In genomic region chr2:119432882-119433522, GRCh38 we compare ENCODE assay signal across 13 cellular contexts. TPM values are rescaled to one million over a fixed set of nuclear protein-coding genes. Genes with fewer than 3 reads are reported as not detected.
DNase-seq lines count a peak whose midpoint lies in the region; ATAC-seq, FAIRE-seq and TF ChIP-seq lines count a peak whose summit lies in the region.
"Had no signal": no experiment of that assay in that cellular context is flagged by ENCODE, and none has a peak within 500 bp of the region (broad histone marks: within the 10 kb centered on the region; RNA-seq: fewer than 3 reads in every experiment).

No MANE protein-coding gene starts in this region.

- H3K36me3 Mint-ChIP-seq in activated CD4-positive, alpha-beta T cell treated with anti-CD3 and anti-CD28 coated beads, Interleukin-2, amount 10 ng/mL, durations not matched to agents 24 days and 14 days (ENCODE audit: low read depth), result no peaks in the 10 kb centered on the region
- H3K36me3 Mint-ChIP-seq: CD4-positive, CD25-positive, alpha-beta regulatory T cell had no signal

- no peak for TF ChIP-seq POLR2A in HCT116 (IDR thresholded peaks at IDR 0.05; ENCODE audit: borderline replicate concordance, extremely low read depth, insufficient read depth, insufficient read length)
- TF ChIP-seq POLR2A in H1 (IDR thresholded peaks at IDR 0.05; ENCODE audit: control extremely low read depth in 1 of 2, low read depth in 2 of 2, low read length in 2 of 2), result no peak
- TF ChIP-seq POLR2A in stomach (IDR thresholded peaks at IDR 0.05), result no peak

- no peaks in the 10 kb centered on the region for H3K79me2 ChIP-seq in HCT116 (ENCODE audit: insufficient read depth, low read length)
- no peaks in the 10 kb centered on the region; a peak in 1 of 4 replicates for H3K79me2 ChIP-seq in H1 (ENCODE audit: control insufficient read depth in 1 of 2, insufficient read depth in 2 of 2, low read length in 2 of 2)

- FAIRE-seq in H1 (lab: Jason Lieb, UNC), result no peak

- no peaks in the 10 kb centered on the region for H3K9me2 ChIP-seq in HCT116 (ENCODE audit: insufficient read depth)

- H3K79me1 ChIP-seq in H1 (ENCODE audit: low read depth, low read length) (0 out of 2 replicates have a peak, but pooled peaks cover 2% of the 10 kb centered on the region), mesenchymal stem cell (replicated peaks; ENCODE audit: low read length, poor library complexity, severe bottlenecking) (peaks cover 20% of the 10 kb centered on the region)

- H2BK5ac ChIP-seq in H1 (ENCODE audit: low read depth, low read length) (peak overlapping the region; percentile 93; the same call in 1 of the 2 replicates), mesenchymal stem cell (ENCODE audit: low read depth, low read length, poor library complexity, severe bottlenecking) (no peak overlapping the region)

- no peaks in the 10 kb centered on the region for H4K20me1 ChIP-seq in HCT116 (ENCODE audit: insufficient read depth)
- peaks cover 2% of the 10 kb centered on the region in 2 experiments for H4K20me1 ChIP-seq in H1 (replicated peaks in 1 of 2; ENCODE audit: control insufficient read depth in 1 of 2, insufficient read depth in 2 of 2, low read length in 2 of 2)

- no peak overlapping the region for H4K8ac ChIP-seq in H1 (ENCODE audit: extremely low read depth, insufficient read depth, low read length)
- H4K8ac ChIP-seq in mesenchymal stem cell (ENCODE audit: low read length), result no peak overlapping the region

- peaks cover 11% of the 10 kb centered on the region; the same call in 1 of the 2 replicates for H3K23me2 ChIP-seq in H1 (ENCODE audit: low read depth, low read length)

- no peak for DNase-seq in HCT116 (ENCODE audit: low read depth, low spot score)
- DNase-seq in H1 (ENCODE audit: low read depth in 1 of 2, low spot score in 2 of 2), result no peak
- DNase-seq in mesenchymal stem cell, result no peak
- no peak for DNase-seq in stomach
- no peak for DNase-seq in A172 (ENCODE audit: low spot score)
- no peak for DNase-seq in activated CD4-positive, alpha-beta T cell treated with anti-CD3 and anti-CD28 coated beads, Interleukin-2, amount 10 ng/mL, durations not matched to agents 24 days and 14 days
- DNase-seq: activated CD8-positive, alpha-beta memory T cell treated with anti-CD3 and anti-CD28 coated beads, Interleukin-2, amount 50 U/mL, for 48 hours; CD4-positive, CD25-positive, alpha-beta regulatory T cell; effector memory CD8-positive, alpha-beta T cell; NCI-H446; stimulated activated CD4-positive, alpha-beta T cell treated with anti-CD3 and anti-CD28 coated beads, Interleukin-12 subunit alpha, Interleukin-12 subunit beta, amount 100 ng/mL, for 4 hours had no signal

- 72% methylated on average over 16 of the region's 17 CpGs; no CpG with 5 or more reads in 1 of the 2 experiments for WGBS in H1 (ENCODE audit: extremely low coverage in 1 of 2, insufficient coverage in 1 of 2, insufficient read length in 1 of 2, insufficient replicate concordance in 2 of 2, low coverage in 1 of 2, low lambda C conversion rate in 2 of 2, missing lambda C conversion rate in 1 of 2), 2 experiments
- 80% methylated on average over 15 of the region's 17 CpGs for WGBS in mesenchymal stem cell
- WGBS in stomach, 5 donors, result 86 to 92% (median 90%) methylated on average over 17 of the region's 17 CpGs

- peak overlapping the region; percentile 70 for H2AK5ac ChIP-seq in H1 (ENCODE audit: low read depth, low read length)
- peak overlapping the region; percentile 87 for H2AK5ac ChIP-seq in mesenchymal stem cell (ENCODE audit: low read length, severe bottlenecking)

- intact Hi-C loops in HCT116 (cut with micrococcal nuclease), result no loop called here
- intact Hi-C loops in stomach (cut with DNase I; ENCODE audit: low total_unique reads), result no loop called here
- intact Hi-C loops in activated CD4-positive, alpha-beta T cell treated with anti-CD3 and anti-CD28 coated beads, Interleukin-2, amount 10 ng/mL, durations not matched to agents 24 days and 14 days (cut with micrococcal nuclease), result no loop called here

- H3K36me3 ChIP-seq in HCT116 (ENCODE audit: control insufficient read depth in 1 of 2, insufficient read depth in 2 of 2, low read length in 2 of 2) (no peaks in the 10 kb centered on the region), H1 (ENCODE audit: control insufficient read depth in 2 of 4, insufficient read depth in 4 of 4, low read length in 3 of 4) (no peaks in the 10 kb centered on the region), mesenchymal stem cell (ENCODE audit: control insufficient read depth in 1 of 2, insufficient read depth in 2 of 2, low read depth in 1 of 2, low read length in 2 of 2) (peaks cover 0 to 16% of the 10 kb centered on the region in 2 experiments), stomach (peaks cover 0 to 15% (median 10%) of the 10 kb centered on the region in 4 donors)

- H3K27ac ChIP-seq in HCT116 (ENCODE audit: low read depth, low read length) (no peak overlapping the region), H1 (ENCODE audit: low read depth, low read length) (no peak overlapping the region), mesenchymal stem cell (ENCODE audit: low read length, poor library complexity, severe bottlenecking) (no peak overlapping the region), stomach (peak overlapping the region; percentile 76 to 91 (median 88))

- no peak overlapping the region for H3K14ac ChIP-seq in H1 (ENCODE audit: insufficient read length)
- no peak overlapping the region for H3K14ac ChIP-seq in mesenchymal stem cell (ENCODE audit: low read length in 2 of 2)

- CTCF ChIA-PET in HCT116 (lab: Charles Lee), result no interaction called here
- CTCF ChIA-PET in H1 (lab: Charles Lee; ENCODE audit: partially characterized antibody), result interaction anchor here (0.5 to 2.2 kb wide), 12 partner anchors 9 to 965 kb away, joined by 3 to 10 read pairs (median 3); no protein-coding TSS in a partner anchor

- H2BK15ac ChIP-seq in H1 (ENCODE audit: low read length) (no peak overlapping the region; the same call in 1 of the 2 replicates), mesenchymal stem cell (ENCODE audit: low read depth, poor library complexity, severe bottlenecking) (no peak overlapping the region)

- H3K4me2 ChIP-seq in HCT116 (ENCODE audit: low read length), result 0 out of 2 replicates have a peak overlapping the region, but pooled peaks have one; percentile 84
- H3K4me2 ChIP-seq in H1 (ENCODE audit: insufficient read depth in 1 of 2, low read depth in 2 of 2, low read length in 2 of 2), result peak overlapping the region; percentile 94 to 98
- H3K4me2 ChIP-seq in mesenchymal stem cell (ENCODE audit: low read length, poor library complexity, severe bottlenecking), result peak overlapping the region; percentile 78

- RAD21 ChIA-PET in HCT116 (lab: Charles Lee; ENCODE audit: low non-redundant PET in 1 of 2, low total read pairs in 2 of 2, uncharacterized antibody in 2 of 2, unreplicated experiment in 2 of 2), result no interaction called here

- H3K4me3 Mint-ChIP-seq in activated CD4-positive, alpha-beta T cell treated with anti-CD3 and anti-CD28 coated beads, Interleukin-2, amount 10 ng/mL, durations not matched to agents 24 days and 14 days, result no peak overlapping the region

- no peaks in the 10 kb centered on the region for H3K27me3 ChIP-seq in HCT116 (ENCODE audit: insufficient read depth, low read length)
- H3K27me3 ChIP-seq in H1 (replicated peaks in 1 of 4; ENCODE audit: control insufficient read depth in 3 of 4, extremely low read depth in 1 of 4, insufficient read depth in 3 of 4, low read length in 3 of 4), result peaks cover 0 to 14% (median 6%) of the 10 kb centered on the region in 4 experiments; a peak in 5 of 7 replicates
- H3K27me3 ChIP-seq in mesenchymal stem cell (ENCODE audit: control insufficient read depth in 1 of 2, insufficient read depth in 1 of 2, low read length in 2 of 2), result peaks cover 0 to 45% of the 10 kb centered on the region in 2 experiments
- H3K27me3 ChIP-seq in stomach, result peaks cover 0 to 24% (median 0%) of the 10 kb centered on the region in 3 donors

- TF ChIP-seq EP300 in H1 (IDR thresholded peaks at IDR 0.05; ENCODE audit: borderline replicate concordance in 1 of 2, low read depth in 2 of 2, low read length in 2 of 2) (no peak), stomach (IDR thresholded peaks at IDR 0.05) (no peak)

- H2AFZ ChIP-seq in HCT116 (ENCODE audit: low read depth, low read length, poor library complexity, severe bottlenecking), result no peak overlapping the region
- H2AFZ ChIP-seq in H1 (ENCODE audit: low read length), result no peak overlapping the region
- H2AFZ ChIP-seq in mesenchymal stem cell (ENCODE audit: low read depth, low read length), result no peak overlapping the region

- H3K9ac ChIP-seq in HCT116 (ENCODE audit: low read length), result no peak overlapping the region
- no peak overlapping the region for H3K9ac ChIP-seq in H1 (replicated peaks in 1 of 4; ENCODE audit: extremely low read depth in 1 of 4, low read depth in 3 of 4, low read length in 3 of 4)
- H3K9ac ChIP-seq in mesenchymal stem cell (ENCODE audit: low read length), result peak overlapping the region; percentile 62

- H2BK120ac ChIP-seq in H1 (replicated peaks; ENCODE audit: low read depth, low read length), result no peak overlapping the region
- H2BK120ac ChIP-seq in mesenchymal stem cell (ENCODE audit: low read depth, low read length), result no peak overlapping the region

- peaks cover 45% of the 10 kb centered on the region for H3K27me3 Mint-ChIP-seq in activated CD4-positive, alpha-beta T cell treated with anti-CD3 and anti-CD28 coated beads, Interleukin-2, amount 10 ng/mL, durations not matched to agents 24 days and 14 days

- no peaks in the 10 kb centered on the region for H3K9me3 ChIP-seq in HCT116 (ENCODE audit: control insufficient read depth in 1 of 2, insufficient read depth in 1 of 2, low read depth in 1 of 2, low read length in 2 of 2)
- H3K9me3 ChIP-seq in H1 (ENCODE audit: insufficient read depth in 2 of 2, low read depth in 1 of 2, low read length in 1 of 2), result no peaks in the 10 kb centered on the region
- H3K9me3 ChIP-seq in mesenchymal stem cell (ENCODE audit: control insufficient read depth, low read length), result no peaks in the 10 kb centered on the region
- no peaks in the 10 kb centered on the region for H3K9me3 ChIP-seq in stomach

- TF ChIP-seq RAD21 in HCT116 (IDR thresholded peaks at IDR 0.05; ENCODE audit: low read depth), result no peak
- TF ChIP-seq RAD21 in H1 (IDR thresholded peaks at IDR 0.05 in 1 of 2, conservative IDR thresholded peaks at IDR 0.05 in 1 of 2; ENCODE audit: low read depth in 2 of 2, low read length in 2 of 2), result no peak

- H3K9me3 Mint-ChIP-seq in activated CD4-positive, alpha-beta T cell treated with anti-CD3 and anti-CD28 coated beads, Interleukin-2, amount 10 ng/mL, durations not matched to agents 24 days and 14 days, result no peaks in the 10 kb centered on the region
- H3K9me3 Mint-ChIP-seq: effector memory CD8-positive, alpha-beta T cell had no signal

- peak overlapping the region; percentile 72; the same call in 1 of the 2 replicates for H2BK20ac ChIP-seq in H1 (ENCODE audit: low read length)

- H3K4ac ChIP-seq in H1 (replicated peaks; ENCODE audit: insufficient read length, low read depth, low read length) (no peak overlapping the region), mesenchymal stem cell (ENCODE audit: low read depth in 1 of 2, low read length in 2 of 2) (no peak overlapping the region)

- peak overlapping the region; percentile 63 for H4K91ac ChIP-seq in H1 (replicated peaks; ENCODE audit: insufficient read length, low read length)
- H4K91ac ChIP-seq in mesenchymal stem cell (ENCODE audit: low read length), result peak overlapping the region; percentile 46

- ATAC-seq in HCT116 (no peak), GM21717 (IDR thresholded peaks at IDR 0.05; ENCODE audit: unreplicated experiment) (no peak), GM18858 (IDR thresholded peaks at IDR 0.05; ENCODE audit: unreplicated experiment) (no peak)
- ATAC-seq: effector memory CD8-positive, alpha-beta T cell had no signal

- TSS peak; percentile 33 for BruUV-seq in HCT116 (replicated peaks; lab: Mats Ljungman, UMichigan)

- no peak overlapping the region for H3K27ac Mint-ChIP-seq in activated CD4-positive, alpha-beta T cell treated with anti-CD3 and anti-CD28 coated beads, Interleukin-2, amount 10 ng/mL, durations not matched to agents 24 days and 14 days
- H3K27ac Mint-ChIP-seq: CD4-positive, CD25-positive, alpha-beta regulatory T cell; effector memory CD8-positive, alpha-beta T cell had no signal

- H3K23ac ChIP-seq in H1 (ENCODE audit: insufficient read length) (no peak overlapping the region), mesenchymal stem cell (ENCODE audit: low read length in 2 of 2) (no peak overlapping the region)

- no peak overlapping the region for H4K5ac ChIP-seq in H1 (ENCODE audit: insufficient read length, low read depth, low read length)

- H3K18ac ChIP-seq in H1 (ENCODE audit: extremely low read depth, low read length) (peak overlapping the region; percentile 55), mesenchymal stem cell (ENCODE audit: low read depth in 1 of 2, low read length in 2 of 2) (no peak overlapping the region)

- H3K4me1 ChIP-seq in HCT116 (ENCODE audit: control insufficient read depth in 1 of 2, insufficient read depth in 2 of 2, low read length in 2 of 2) (peaks cover 17 to 33% of the 10 kb centered on the region in 2 experiments; a peak in 3 of 4 replicates), H1 (replicated peaks in 1 of 4; ENCODE audit: control insufficient read depth in 3 of 4, insufficient read depth in 4 of 4, low read length in 3 of 4) (peaks cover 0 to 20% (median 15%) of the 10 kb centered on the region in 4 experiments; a peak in 6 of 7 replicates), mesenchymal stem cell (ENCODE audit: control insufficient read depth, insufficient read depth, low read depth, low read length) (peaks cover 60% of the 10 kb centered on the region), stomach (peaks cover 14 to 69% (median 57%) of the 10 kb centered on the region in 4 donors)

- POLR2A ChIA-PET in HCT116 (lab: Charles Lee) (no interaction called here), H1 (lab: Charles Lee; ENCODE audit: partially characterized antibody) (interaction anchor here (1.3 to 4.2 kb wide), 4 partner anchors 9 to 32 kb away, joined by 4 to 22 read pairs (median 6); no protein-coding TSS in a partner anchor)

- H3K4me3 ChIP-seq in HCT116 (replicated peaks in 1 of 2; ENCODE audit: low read depth in 1 of 2, low read length in 2 of 2) (no peak overlapping the region), H1 (ENCODE audit: extremely low read depth in 1 of 4, insufficient read depth in 2 of 4, low read depth in 3 of 4, low read length in 4 of 4) (peak overlapping the region; percentile 56 to 72 (median 68)), mesenchymal stem cell (ENCODE audit: insufficient read depth in 1 of 2, low read depth in 1 of 2, low read length in 2 of 2) (no peak overlapping the region), stomach (peak overlapping the region; percentile 67 to 73 (median 68))

- peaks cover 3% of the 10 kb centered on the region for H3K4me1 Mint-ChIP-seq in activated CD4-positive, alpha-beta T cell treated with anti-CD3 and anti-CD28 coated beads, Interleukin-2, amount 10 ng/mL, durations not matched to agents 24 days and 14 days

- H2BK12ac ChIP-seq in H1 (ENCODE audit: low read depth, low read length) (peak overlapping the region; percentile 80; the same call in 1 of the 2 replicates), mesenchymal stem cell (ENCODE audit: low read length in 2 of 2) (no peak overlapping the region)

- no peak for TF ChIP-seq CTCF in HCT116 (IDR thresholded peaks at IDR 0.05 in 2 of 3, conservative IDR thresholded peaks at IDR 0.05 in 1 of 3; ENCODE audit: borderline replicate concordance in 1 of 3, insufficient read depth in 1 of 3, low read depth in 2 of 3, low read length in 2 of 3)
- TF ChIP-seq CTCF in H1 (IDR thresholded peaks at IDR 0.05; ENCODE audit: control extremely low read depth in 1 of 3, insufficient read depth in 1 of 3, low read depth in 1 of 3, low read length in 3 of 3), result no peak
- TF ChIP-seq CTCF in stomach (IDR thresholded peaks at IDR 0.05), result no peak

- no peak overlapping the region for H3K56ac ChIP-seq in H1 (replicated peaks; ENCODE audit: insufficient read length, low read depth, low read length)

RNA-seq across cellular contexts. Expression of gene TMEM37, which starts 1.3 kb away (rescaled TPM):
- 2.3 TPM for total RNA-seq in HCT116 (2021; ENCODE audit: unreplicated experiment)
- 1.2 and 1.5 TPM in 2 replicates for polyA plus RNA-seq in HCT116 (2012)
- total RNA-seq in H1 (2021; fragmentation: NEBNext Ultra II Directional; extraction: Animal tissue kit (Norgen Biotek cat#: 25700)), result 9.9 and 11.0 TPM in 2 replicates
- 16.2 and 20.4 TPM in 2 replicates for polyA plus RNA-seq in H1 (2011; rRNA removed)
- 13.4 TPM for polyA plus RNA-seq in H1 (2011; cell fraction: cytosol; rRNA removed)
- 13.5 TPM for polyA plus RNA-seq in H1 (2011; cell fraction: nucleus; rRNA removed)
- polyA plus RNA-seq in H1 (2012, experiment 1 of 2), result 7.9 to 9.4 TPM (median 8.6 TPM) in 4 replicates
- 12.2 TPM for polyA plus RNA-seq in H1 (2012, experiment 2 of 2)
- 9.0 TPM for polyA plus RNA-seq in H1 (2013, experiment 1 of 2)
- polyA plus RNA-seq in H1 (2013, experiment 2 of 2), result 10.0 TPM
- polyA minus RNA-seq in H1 (2011; rRNA and poly(A)+ RNA removed), result 6.5 and 8.2 TPM in 2 replicates
- polyA minus RNA-seq in H1 (2011; cell fraction: cytosol; rRNA and poly(A)+ RNA removed), result 4.6 TPM
- 9.5 TPM for polyA minus RNA-seq in H1 (2011; cell fraction: nucleus; rRNA and poly(A)+ RNA removed)
- polyA plus RNA-seq in mesenchymal stem cell (2013, experiment 1 of 2), result 1.3 TPM
- polyA plus RNA-seq in mesenchymal stem cell (2013, experiment 2 of 2), result 1.5 TPM
- total RNA-seq in stomach, result 10 to 100 TPM in 3 of 5 donors, 1 to 10 TPM in 1, not detected in 1; 5.7 to 27.8 (median 18.9) TPM
- 10 to 100 TPM in 2 of 3 donors, 1 to 10 TPM in 1; 6.7 to 16.4 (median 12.7) TPM for polyA plus RNA-seq in stomach
- 0.12 and 1.3 TPM in 2 replicates for total RNA-seq in A172 (2014; rRNA removed; shearing (Covaris generic))
- not detected in 2 replicates for total RNA-seq in activated CD4-positive, alpha-beta T cell treated with anti-CD3 and anti-CD28 coated beads, Interleukin-2, amount 10 ng/mL, durations not matched to agents 24 days and 14 days
- total RNA-seq: CD4-positive, CD25-positive, alpha-beta regulatory T cell had no signal

Comparison
In these comparisons a context has a peak if more than half of its experiments do, and no peak if none do; other contexts are left out.
1. H3K27ac ChIP-seq: peak in stomach (5 of 5); none in HCT116 (single experiment), H1 (single experiment) and mesenchymal stem cell (single experiment).
2. H3K4me3 ChIP-seq: peak in H1 (4 of 4) and stomach (4 of 4); none in HCT116 (0 of 2) and mesenchymal stem cell (0 of 2).
3. Peak in every context shown above with its lines, with median percentiles within 50 percentile points of each other: H3K4me2 ChIP-seq.